ENCODE assay signal across 38 cellular contexts in the genomic region with DNA sequence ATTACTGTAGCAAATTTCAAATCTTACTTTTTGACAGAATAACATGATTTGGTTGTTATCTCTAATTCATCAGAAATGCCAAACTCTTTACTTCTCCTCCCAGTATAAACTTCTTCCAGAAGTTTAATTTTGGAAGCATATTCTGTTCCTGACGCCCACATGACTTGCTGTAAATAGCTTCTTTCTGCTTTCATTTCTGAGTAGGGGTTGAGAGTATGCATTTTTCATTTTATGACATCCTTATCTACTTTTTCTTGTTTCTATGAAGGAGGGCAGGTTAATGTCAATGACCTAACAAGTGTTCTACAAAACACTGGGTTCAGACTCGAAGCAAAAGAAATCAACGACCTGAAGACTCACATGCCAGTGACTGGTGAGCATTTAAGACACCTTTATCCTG. TPM values are rescaled to one million over a fixed set of nuclear protein-coding genes. Genes with fewer than 3 reads are reported as not detected.
"Had no signal": no experiment of that assay in that cellular context is flagged by ENCODE, and none has a peak within 500 bp of the region (broad histone marks: within the 10 kb centered on the region; RNA-seq: fewer than 3 reads in every experiment).

No MANE protein-coding gene starts in this region.

- H3K4me2 ChIP-seq: KMS-11 had no signal

- DNase-seq: activated B cell treated with CpG ODN at 0.5 μM for 24 hours; activated CD4-positive, alpha-beta T cell treated with anti-CD3 and anti-CD28 coated beads for 1 hour; activated CD4-positive, alpha-beta T cell treated with anti-CD3 and anti-CD28 coated beads, Interleukin-2, amount 10 ng/mL, durations not matched to agents 24 days and 14 days; activated CD4-positive, alpha-beta T cell treated with anti-CD3 and anti-CD28 coated beads, Interleukin-2, amount 50 U/mL, for 4 hours; activated CD8-positive, alpha-beta T cell treated with anti-CD3 and anti-CD28 coated beads for 36 hours; activated gamma-delta T cell; activated naive CD4-positive, alpha-beta T cell treated with Interleukin-2 at 50 U/mL for 16 hours; activated naive CD8-positive, alpha-beta T cell treated with anti-CD3 and anti-CD28 coated beads, Interleukin-2, amount 10 ng/mL, durations not matched to agents 7 days and 5 days; activated T-cell treated with anti-CD3 and anti-CD28 coated beads, Interleukin-2, amount 50 U/mL, for 24 hours; amygdala; NCI-H1092 treated with DMSO at 0.1 percent for 48 hours; NCI-H1417; NCI-H146; NCI-H187 treated with DMSO at 0.1 percent for 48 hours; NCI-H2081 treated with DMSO at 0.1 percent for 48 hours; NCI-H226; NCI-H446 treated with DMSO at 0.1 percent for 48 hours; NCI-H524; NCI-H69; NCI-H82; PC-3; Peyer's patch; SIG-M5; T-cell; T-helper 17 cell had no signal

- ATAC-seq: activated CD8-positive, alpha-beta T cell treated with anti-CD3 and anti-CD28 coated beads for 36 hours; PC-3; Right ventricle myocardium inferior; SK-N-SH treated with all-trans-retinoic acid at 6 μM for 48 hours; T-cell; T-helper 17 cell had no signal

- H3K4me1 Mint-ChIP-seq: activated B cell treated with CpG ODN at 0.5 μM for 24 hours; activated CD4-positive, alpha-beta T cell treated with anti-CD3 and anti-CD28 coated beads, Interleukin-2, amount 10 ng/mL, durations not matched to agents 24 days and 14 days; activated naive CD4-positive, alpha-beta T cell treated with anti-CD3 and anti-CD28 coated beads, Interleukin-2, amount 50 U/mL, for 24 hours; activated naive CD8-positive, alpha-beta T cell treated with anti-CD3 and anti-CD28 coated beads, Interleukin-2, amount 10 ng/mL, durations not matched to agents 7 days and 5 days; T-cell; T-helper 17 cell had no signal

- H3K4me3 Mint-ChIP-seq: activated B cell treated with CpG ODN at 0.5 μM for 24 hours; activated CD4-positive, alpha-beta T cell treated with anti-CD3 and anti-CD28 coated beads, Interleukin-2, amount 10 ng/mL, durations not matched to agents 24 days and 14 days; activated CD8-positive, alpha-beta T cell treated with anti-CD3 and anti-CD28 coated beads for 36 hours; activated naive CD4-positive, alpha-beta T cell treated with anti-CD3 and anti-CD28 coated beads, Interleukin-2, amount 50 U/mL, for 24 hours; activated naive CD8-positive, alpha-beta T cell treated with anti-CD3 and anti-CD28 coated beads, Interleukin-2, amount 10 ng/mL, durations not matched to agents 7 days and 5 days; activated T-cell treated with anti-CD3 and anti-CD28 coated beads, Interleukin-2, amount 50 U/mL, for 24 hours; T-cell; T-helper 17 cell had no signal

- H3K4me1 ChIP-seq: ascending aorta, Peyer's patch had no signal

- H3K36me3 Mint-ChIP-seq: activated naive CD4-positive, alpha-beta T cell treated with anti-CD3 and anti-CD28 coated beads, Interleukin-2, amount 50 U/mL, for 24 hours; activated naive CD8-positive, alpha-beta T cell treated with anti-CD3 and anti-CD28 coated beads, Interleukin-2, amount 10 ng/mL, durations not matched to agents 7 days and 5 days; T-cell had no signal

- H3K9me3 ChIP-seq: ascending aorta, Peyer's patch had no signal

- H3K36me3 ChIP-seq: ascending aorta, cardiac muscle cell, Peyer's patch had no signal

- H3K9ac ChIP-seq: KMS-11 had no signal

- H3K9me3 Mint-ChIP-seq: activated B cell treated with CpG ODN at 0.5 μM for 24 hours; activated CD4-positive, alpha-beta T cell treated with anti-CD3 and anti-CD28 coated beads, Interleukin-2, amount 10 ng/mL, durations not matched to agents 24 days and 14 days; activated CD8-positive, alpha-beta T cell treated with anti-CD3 and anti-CD28 coated beads for 36 hours; activated naive CD4-positive, alpha-beta T cell treated with anti-CD3 and anti-CD28 coated beads, Interleukin-2, amount 50 U/mL, for 24 hours; activated T-cell treated with anti-CD3 and anti-CD28 coated beads, Interleukin-2, amount 50 U/mL, for 24 hours; activated T-helper 2 cell treated with anti-CD3 and anti-CD28 coated beads, Interferon-gamma antibody, Interleukin-2, Interleukin-4, amounts not matched to agents 10 μg/mL and 5 μg/mL and 100 μg/mL, durations not matched to agents 14 hours and 24 hours and 36 hours; T-cell had no signal

- H3K27me3 ChIP-seq: ascending aorta, cardiac muscle cell, Peyer's patch had no signal

- H3K27ac ChIP-seq: ascending aorta, cardiac muscle cell, KMS-11, Peyer's patch, RWPE1, VCaP had no signal

- H3K27ac Mint-ChIP-seq: activated B cell treated with CpG ODN at 0.5 μM for 24 hours; activated CD4-positive, alpha-beta T cell treated with anti-CD3 and anti-CD28 coated beads, Interleukin-2, amount 10 ng/mL, durations not matched to agents 24 days and 14 days; activated CD8-positive, alpha-beta T cell treated with anti-CD3 and anti-CD28 coated beads for 36 hours; activated naive CD4-positive, alpha-beta T cell treated with anti-CD3 and anti-CD28 coated beads, Interleukin-2, amount 50 U/mL, for 24 hours; activated naive CD8-positive, alpha-beta T cell treated with anti-CD3 and anti-CD28 coated beads, Interleukin-2, amount 10 ng/mL, durations not matched to agents 7 days and 5 days; activated T-cell treated with anti-CD3 and anti-CD28 coated beads, Interleukin-2, amount 50 U/mL, for 24 hours; activated T-helper 2 cell treated with anti-CD3 and anti-CD28 coated beads, Interferon-gamma antibody, Interleukin-2, Interleukin-4, amounts not matched to agents 10 μg/mL and 5 μg/mL and 100 μg/mL, durations not matched to agents 14 hours and 24 hours and 36 hours; T-cell; T-helper 17 cell had no signal

- H3K4me3 ChIP-seq: ascending aorta, cardiac muscle cell, Peyer's patch had no signal

RNA-seq across cellular contexts. Expression of gene EFCAB3, which starts 36.6 kb away (rescaled TPM):
- total RNA-seq: activated B cell treated with CpG ODN at 0.5 μM for 24 hours; activated CD4-positive, alpha-beta T cell treated with anti-CD3 and anti-CD28 coated beads, Interleukin-2, amount 10 ng/mL, durations not matched to agents 24 days and 14 days; activated CD8-positive, alpha-beta memory T cell treated with anti-CD3 and anti-CD28 coated beads for 36 hours; activated CD8-positive, alpha-beta T cell treated with anti-CD3 and anti-CD28 coated beads for 36 hours; activated naive CD8-positive, alpha-beta T cell treated with anti-CD3 and anti-CD28 coated beads, Interleukin-2, amount 10 ng/mL, durations not matched to agents 7 days and 5 days; ascending aorta; cardiac muscle cell; LHCN-M2; PC-3; Peyer's patch; Right ventricle myocardium inferior; SK-MEL-5; T-cell; T-helper 17 cell had no signal
- polyA plus RNA-seq: adipose tissue, cardiac muscle cell had no signal
